ENCODE assay signal across 15 cellular contexts in genomic region chr6:138964012-138964411, GRCh38. TPM values are rescaled to one million over a fixed set of nuclear protein-coding genes. Genes with fewer than 3 reads are reported as not detected.
A peak's percentile ranks its signal among the peaks of the same experiment; 100 is the strongest.
DNase-seq lines count a peak whose midpoint lies in the region; ATAC-seq and TF ChIP-seq lines count a peak whose summit lies in the region.
"Had no signal": no experiment of that assay in that cellular context is flagged by ENCODE, and none has a peak within 500 bp of the region (broad histone marks: within the 10 kb centered on the region; RNA-seq: fewer than 3 reads in every experiment).

No MANE protein-coding gene starts in this region.

- ATAC-seq in thoracic aorta (ENCODE audit: insufficient number of reproducible peaks, low FRiP score, low read depth) = no peak
- ATAC-seq in GM18858 (IDR thresholded peaks at IDR 0.05; ENCODE audit: unreplicated experiment) = no peak
- ATAC-seq: CD8-positive, alpha-beta T cell had no signal

- H3K27me3 ChIP-seq in ACC112 (ENCODE audit: insufficient read depth, low read length) (no peaks in the 10 kb centered on the region), thoracic aorta (replicated peaks; ENCODE audit: insufficient read depth) (no peaks in the 10 kb centered on the region)
- H3K27me3 ChIP-seq: BLaER1 treated with 17β-estradiol and CSF1 and Interleukin-3, amounts not matched to agents 10 nM and 100 nM had no signal

- H3K4me1 ChIP-seq in ACC112 (ENCODE audit: control insufficient read depth, insufficient read depth, low read length, unreplicated experiment) = peaks cover 42% of the 10 kb centered on the region
- H3K4me1 ChIP-seq in HEK293 (ENCODE audit: control insufficient read depth, insufficient read depth, low read length) = peaks cover 33% of the 10 kb centered on the region
- H3K4me1 ChIP-seq in thoracic aorta (ENCODE audit: control insufficient read depth in 1 of 2, low read depth in 2 of 2) = peaks cover 9 to 10% of the 10 kb centered on the region in 2 donors

- peak overlapping the region; percentile 87 for H2AFZ ChIP-seq in ACC112 (ENCODE audit: low read length, unreplicated experiment)
- H2AFZ ChIP-seq: GM23248 had no signal

- H3K27ac ChIP-seq in ACC112 (ENCODE audit: low read depth, low read length) (peak overlapping the region; percentile 90), HEK293 (ENCODE audit: extremely low read depth, low read depth, low read length) (no peak overlapping the region), thoracic aorta (no peak overlapping the region)
- H3K27ac ChIP-seq: BLaER1 treated with 17β-estradiol and CSF1 and Interleukin-3, amounts not matched to agents 10 nM and 100 nM; GM23248 had no signal

- H3K4me3 ChIP-seq in ACC112 (ENCODE audit: low read depth, low read length) (peak overlapping the region; percentile 61), HEK293 (ENCODE audit: low read depth, low read length) (no peak overlapping the region), fibroblast of pulmonary artery (replicated peaks; ENCODE audit: low read depth, low read length) (peak overlapping the region; percentile 5), thoracic aorta (peak overlapping the region; percentile 10)
- H3K4me3 ChIP-seq: BLaER1 treated with 17β-estradiol and CSF1 and Interleukin-3, amounts not matched to agents 10 nM and 100 nM; GM23248; HAP-1 had no signal

- peaks cover 92% of the 10 kb centered on the region for H3K79me2 ChIP-seq in ACC112 (ENCODE audit: control insufficient read depth, insufficient read depth, low read length, unreplicated experiment)

- no peak for DNase-seq in fibroblast of pulmonary artery (ENCODE audit: low read depth)
- DNase-seq in thoracic aorta (ENCODE audit: low spot score) = no peak
- no peak for DNase-seq in NCI-H1048 (lab: John Stamatoyannopoulos, UW)
- no peak for DNase-seq in islet precursor cell
- DNase-seq: 8988T; Calu3; CD8-positive, alpha-beta T cell; DMS79 treated with DMSO at 0.1 percent for 48 hours; GF-D8; GM23248 had no signal

- H3K36me3 ChIP-seq in ACC112 (ENCODE audit: insufficient read depth, low read length) (no peaks in the 10 kb centered on the region), HEK293 (ENCODE audit: control insufficient read depth in 2 of 2, insufficient read depth in 1 of 2, low read length in 2 of 2) (no peaks in the 10 kb centered on the region), thoracic aorta (no peaks in the 10 kb centered on the region)
- H3K36me3 ChIP-seq: HAP-1 had no signal

- TF ChIP-seq CTCF in HEK293 (tag by site-specific recombination; IDR thresholded peaks at IDR 0.05) (no peak), fibroblast of pulmonary artery (IDR thresholded peaks at IDR 0.05; ENCODE audit: low read length, missing control alignments) (no peak), thoracic aorta (IDR thresholded peaks at IDR 0.05) (no peak)

- CTCF ChIA-PET in HEK293 (lab: Yijun Ruan, JAX) = interaction anchor here (0.7 to 1.3 kb wide), 2 partner anchors 14 to 154 kb away, joined by 4 read pairs; no protein-coding TSS in a partner anchor

- POLR2A ChIA-PET in HEK293 (lab: Yijun Ruan, JAX) = no interaction called here

- H3K9me3 ChIP-seq in HEK293 (ENCODE audit: control insufficient read depth, insufficient read depth, low read depth, low read length) (no peaks in the 10 kb centered on the region), thoracic aorta (no peaks in the 10 kb centered on the region)
- H3K9me3 ChIP-seq: HAP-1 had no signal

TF ChIP-seq in HEK293, 187 proteins besides CTCF, POLR2A, EP300 and RAD21:
- TF ChIP-seq GLIS2 (tag by site-specific recombination; IDR thresholded peaks at IDR 0.05) (no peak), PRDM6 (tag by site-specific recombination; IDR thresholded peaks at IDR 0.05) (peak; percentile 18; the same call in 1 of the 2 replicates), ZNF664 (tag by site-specific recombination; IDR thresholded peaks at IDR 0.05) (peak; percentile 52; the same call in 1 of the 2 replicates), PRDM1 (tag by site-specific recombination; IDR thresholded peaks at IDR 0.05) (peak; percentile 96)

RNA-seq across cellular contexts. Expression of gene REPS1, which starts 24.0 kb away (rescaled TPM):
- total RNA-seq in thoracic aorta = 10 to 100 TPM; 43.1 to 86.0 TPM
